ENCODE assay signal across 1 cellular context in genomic region chr16:29815793-29816693, GRCh38.
TF ChIP-seq lines count a peak whose summit lies in the region.

PAGR1 (plus strand) TSS chr16:29816152; CDS start chr16:29816526, 374 bp downstream.

TF ChIP-seq in GM12878, 131 proteins besides CTCF, POLR2A, EP300 and RAD21 (continued from another document):
- TF ChIP-seq CUX1 (IDR thresholded peaks at IDR 0.05; ENCODE audit: insufficient replicate concordance, low read depth, low read length) = no peak
- peak; percentile 89 for TF ChIP-seq GATAD2B (conservative IDR thresholded peaks at IDR 0.05; ENCODE audit: low read depth)
- TF ChIP-seq TCF12 (IDR thresholded peaks at IDR 0.05; ENCODE audit: low read depth, low read length) = peak; percentile 41; the same call in 1 of the 2 replicates
- no peak for TF ChIP-seq CEBPZ (IDR thresholded peaks at IDR 0.05; ENCODE audit: low read depth, low read length)
- TF ChIP-seq ZSCAN29 (IDR thresholded peaks at IDR 0.05) = no peak
TF ChIP-seq in GM12878: peak in this region for 60.
